In the genomic region with DNA sequence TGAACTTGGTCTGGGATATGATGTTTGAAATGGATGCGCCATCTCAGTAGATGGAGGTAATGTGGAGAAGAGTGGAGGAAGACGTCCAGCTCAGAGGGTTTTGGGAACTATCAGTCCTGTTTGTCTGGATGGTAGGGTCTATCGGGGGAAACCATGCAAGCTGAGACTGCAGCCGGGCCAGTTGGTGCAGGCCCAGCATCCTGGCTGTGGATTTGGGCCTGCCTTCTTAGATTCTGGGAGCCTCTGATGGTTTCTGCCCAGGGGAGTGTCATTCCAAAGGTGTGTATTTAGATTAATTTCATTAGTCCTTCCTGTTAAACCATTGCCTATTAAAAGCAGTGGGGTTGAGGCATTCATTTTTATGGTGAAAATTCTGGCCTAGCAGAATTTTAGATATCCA, we compare ENCODE assay signal across 24 cellular contexts.
"Had no signal": no experiment of that assay in that cellular context is flagged by ENCODE, and none has a peak within 500 bp of the region (broad histone marks: within the 10 kb centered on the region; RNA-seq: fewer than 3 reads in every experiment).

No MANE protein-coding gene starts in this region.

- H3K4me3 ChIP-seq: adrenal gland, body of pancreas had no signal

- H3K36me3 ChIP-seq: adrenal gland, brain microvascular endothelial cell had no signal

- ATAC-seq: body of pancreas had no signal

- H3K4me1 ChIP-seq: body of pancreas had no signal

- H3K27ac ChIP-seq: adrenal gland, body of pancreas, brain microvascular endothelial cell, VCaP had no signal

- H3K27me3 ChIP-seq: adrenal gland, body of pancreas, brain microvascular endothelial cell had no signal

- H3K9me3 ChIP-seq: adrenal gland, body of pancreas had no signal

- DNase-seq: activated B cell treated with CpG ODN at 0.5 μM for 24 hours; activated CD4-positive, alpha-beta T cell treated with anti-CD3 and anti-CD28 coated beads for 4 hours; activated CD4-positive, alpha-beta T cell treated with anti-CD3 and anti-CD28 coated beads, Interleukin-2, amount 10 ng/mL, durations not matched to agents 24 days and 14 days; activated CD4-positive, alpha-beta T cell treated with anti-CD3 and anti-CD28 coated beads, Interleukin-2, amount 50 U/mL, for 1 hour; activated CD4-positive, alpha-beta T cell treated with anti-CD3 and anti-CD28 coated beads, Interleukin-2, amount 50 U/mL, for 4 hours; activated CD4-positive, CD25-positive, alpha-beta regulatory T cell treated with anti-CD3 and anti-CD28 coated beads, Interleukin-2, amount 50 U/mL, for 72 hours; activated CD8-positive, alpha-beta memory T cell treated with anti-CD3 and anti-CD28 coated beads, Interleukin-2, amount 50 U/mL, for 4 hours; activated effector memory CD4-positive, alpha-beta T cell treated with anti-CD3 and anti-CD28 coated beads, Interleukin-2, amount 50 U/mL, for 16 hours; activated gamma-delta T cell treated with Interleukin-2 at 50 U/mL for 16 hours; activated naive CD4-positive, alpha-beta T cell; activated naive CD4-positive, alpha-beta T cell treated with anti-CD3 and anti-CD28 coated beads for 36 hours; activated naive CD4-positive, alpha-beta T cell treated with anti-CD3 and anti-CD28 coated beads, Interleukin-2, amount 50 U/mL, for 16 hours; activated naive CD8-positive, alpha-beta T cell treated with anti-CD3 and anti-CD28 coated beads for 36 hours; activated T-cell treated with anti-CD3 and anti-CD28 coated beads for 4 hours; activated T-cell treated with anti-CD3 and anti-CD28 coated beads, Interleukin-2, amount 50 U/mL, for 1 hour; activated T-cell treated with anti-CD3 and anti-CD28 coated beads, Interleukin-2, amount 50 U/mL, for 4 hours; adrenal gland; amniotic stem cell; aorta; body of pancreas; brain microvascular endothelial cell; central memory CD4-positive, alpha-beta T cell; T-helper 9 cell had no signal
